ENCODE assay signal across 14 cellular contexts in the genomic region with DNA sequence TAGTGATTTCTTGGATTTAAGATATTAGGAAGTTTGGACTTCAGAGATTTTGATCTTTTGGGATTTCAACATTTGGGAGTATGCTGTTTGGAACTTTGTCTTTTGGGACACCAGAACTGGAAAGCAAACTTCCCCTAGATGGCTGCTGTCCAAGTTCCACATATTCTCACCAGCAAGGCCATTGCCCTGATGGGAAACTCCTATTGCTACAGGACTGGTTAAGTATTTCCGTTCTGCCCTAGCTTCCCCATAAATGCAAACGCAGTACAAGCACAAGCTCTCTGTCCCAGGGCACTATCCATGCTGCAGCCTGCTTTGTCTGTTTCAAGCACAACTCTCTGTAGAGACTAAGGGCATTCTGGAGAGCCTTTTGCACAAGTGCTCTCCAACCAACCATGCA.
"Had no signal": no experiment of that assay in that cellular context is flagged by ENCODE, and none has a peak within 500 bp of the region (broad histone marks: within the 10 kb centered on the region; RNA-seq: fewer than 3 reads in every experiment).

No MANE protein-coding gene starts in this region.

- H3K4me1 ChIP-seq: uterus had no signal

- H3K9me3 Mint-ChIP-seq: activated naive CD4-positive, alpha-beta T cell treated with anti-CD3 and anti-CD28 coated beads, Interleukin-2, amount 10 ng/mL, durations not matched to agents 7 days and 5 days; activated T-helper 17 cell treated with anti-CD3 and anti-CD28 coated beads, Interleukin-2, amount 50 U/mL, for 72 hours; natural killer cell treated with Interleukin-12 subunit alpha and Interleukin-12 subunit beta and Interleukin-15 and Interleukin-18, amount 100 ng/mL, for 72 hours had no signal

- DNase-seq: activated CD4-positive, alpha-beta T cell treated with anti-CD3 and anti-CD28 coated beads, Interleukin-2, amount 50 U/mL, for 1 hour; activated CD4-positive, CD25-positive, alpha-beta regulatory T cell; activated naive CD4-positive, alpha-beta T cell treated with anti-CD3 and anti-CD28 coated beads, Interleukin-2, amount 10 ng/mL, durations not matched to agents 7 days and 5 days; activated T-cell treated with anti-CD3 and anti-CD28 coated beads for 4 hours; central memory CD4-positive, alpha-beta T cell; effector memory CD4-positive, alpha-beta T cell; hypothalamus; occipital lobe; T-helper 17 cell had no signal

- H3K9me3 ChIP-seq: uterus had no signal

- H3K4me3 ChIP-seq: coronary artery, skin epidermis, uterus had no signal

- H3K36me3 Mint-ChIP-seq: activated naive CD4-positive, alpha-beta T cell treated with anti-CD3 and anti-CD28 coated beads, Interleukin-2, amount 10 ng/mL, durations not matched to agents 7 days and 5 days; natural killer cell treated with Interleukin-12 subunit alpha and Interleukin-12 subunit beta and Interleukin-15 and Interleukin-18, amount 100 ng/mL, for 72 hours had no signal

- ATAC-seq: activated T-helper 17 cell treated with anti-CD3 and anti-CD28 coated beads, Interleukin-2, amount 50 U/mL, for 72 hours; natural killer cell treated with Interleukin-12 subunit alpha and Interleukin-12 subunit beta and Interleukin-15 and Interleukin-18, amount 100 ng/mL, for 72 hours; T-helper 17 cell had no signal

- H3K36me3 ChIP-seq: uterus had no signal

- H3K27ac Mint-ChIP-seq: activated naive CD4-positive, alpha-beta T cell treated with anti-CD3 and anti-CD28 coated beads, Interleukin-2, amount 10 ng/mL, durations not matched to agents 7 days and 5 days; activated T-helper 17 cell treated with anti-CD3 and anti-CD28 coated beads, Interleukin-2, amount 50 U/mL, for 72 hours; natural killer cell treated with Interleukin-12 subunit alpha and Interleukin-12 subunit beta and Interleukin-15 and Interleukin-18, amount 100 ng/mL, for 72 hours; T-helper 17 cell had no signal

- H3K4me1 Mint-ChIP-seq: activated naive CD4-positive, alpha-beta T cell treated with anti-CD3 and anti-CD28 coated beads, Interleukin-2, amount 10 ng/mL, durations not matched to agents 7 days and 5 days; activated T-helper 17 cell treated with anti-CD3 and anti-CD28 coated beads, Interleukin-2, amount 50 U/mL, for 72 hours; T-helper 17 cell had no signal

- H3K27ac ChIP-seq: coronary artery, skin epidermis, uterus had no signal

- H3K4me3 Mint-ChIP-seq: activated naive CD4-positive, alpha-beta T cell treated with anti-CD3 and anti-CD28 coated beads, Interleukin-2, amount 10 ng/mL, durations not matched to agents 7 days and 5 days; activated T-helper 17 cell treated with anti-CD3 and anti-CD28 coated beads, Interleukin-2, amount 50 U/mL, for 72 hours; natural killer cell treated with Interleukin-12 subunit alpha and Interleukin-12 subunit beta and Interleukin-15 and Interleukin-18, amount 100 ng/mL, for 72 hours; T-helper 17 cell had no signal

- H3K27me3 ChIP-seq: uterus had no signal
